8 cellular contexts compared by ENCODE assay signal in the genomic region with DNA sequence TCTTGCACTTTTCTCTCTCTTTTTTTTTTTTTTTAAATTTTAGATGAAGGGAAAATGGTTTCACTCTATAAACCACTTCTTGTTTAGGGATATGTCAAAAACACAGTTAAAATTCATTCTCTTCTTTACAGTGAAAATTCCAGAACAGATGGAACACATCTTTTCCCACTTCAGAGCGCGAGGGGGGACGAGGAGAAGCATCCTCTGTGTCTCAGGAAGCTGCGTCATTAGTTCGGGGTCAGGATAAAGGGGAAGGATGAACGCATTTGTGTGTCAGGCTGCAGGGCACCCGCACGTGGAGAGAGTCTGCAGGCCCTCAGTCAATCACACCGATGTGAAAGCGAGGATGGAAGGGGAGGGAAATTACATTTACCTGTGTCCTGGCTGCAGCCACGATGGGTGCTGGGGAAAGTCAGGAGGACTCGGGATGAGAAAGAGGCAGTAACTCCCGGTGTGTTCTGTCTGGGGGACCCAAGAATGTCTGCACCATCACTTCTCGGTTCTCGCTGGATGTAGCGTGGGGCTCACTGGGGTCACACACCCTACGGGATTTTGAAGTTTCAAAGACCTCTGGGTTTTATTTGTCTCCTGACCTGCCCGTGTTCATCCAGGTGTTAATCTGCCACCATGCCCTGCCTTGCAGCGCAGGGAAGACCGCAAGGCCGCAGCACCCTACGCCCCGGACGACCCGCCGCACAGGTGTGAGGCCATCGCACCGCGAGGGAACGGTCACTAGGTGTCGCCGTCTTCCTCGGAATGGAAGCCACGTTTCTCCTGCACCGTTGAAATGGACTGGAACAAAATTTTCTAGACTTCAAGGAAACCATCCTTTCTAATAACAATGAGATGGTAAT.
DNase-seq lines count a peak whose midpoint lies in the region; ATAC-seq and TF ChIP-seq lines count a peak whose summit lies in the region.

No MANE protein-coding gene starts in this region.

- peak; percentile 47 to 79 (median 67) for DNase-seq in CD4-positive, alpha-beta T cell
- DNase-seq in LHCN-M2 (ENCODE audit: low read depth) (peak; percentile 37), left lung (peak; percentile 61 to 91), NCI-H510A (lab: John Stamatoyannopoulos, UW) (no peak)
- peak; percentile 81 for DNase-seq in activated CD4-positive, CD25-positive, alpha-beta regulatory T cell treated with anti-CD3 and anti-CD28 coated beads, Interleukin-2, amount 50 U/mL, for 72 hours
- peak; percentile 56 to 65 for DNase-seq in central memory CD8-positive, alpha-beta T cell (ENCODE audit: low spot score in 2 of 2)
- DNase-seq in stimulated activated CD4-positive, alpha-beta T cell treated with anti-CD3 and anti-CD28 coated beads, TNF-alpha, amount 100 ng/mL, for 24 hours (ENCODE audit: low read depth in 3 of 3) = peak; percentile 56 to 75 (median 69)

- no peaks in the 10 kb centered on the region for H3K36me3 Mint-ChIP-seq in CD4-positive, alpha-beta T cell (ENCODE audit: low read depth)
- peaks cover 4% of the 10 kb centered on the region for H3K36me3 Mint-ChIP-seq in central memory CD8-positive, alpha-beta T cell (ENCODE audit: insufficient read depth)

- H3K4me1 ChIP-seq in left lung = peaks cover 0 to 12% of the 10 kb centered on the region in 2 donors

- peak; percentile 94 for TF ChIP-seq CTCF in CD4-positive, alpha-beta T cell (IDR thresholded peaks at IDR 0.05)
- TF ChIP-seq CTCF in left lung (IDR thresholded peaks at IDR 0.05) = peak; percentile 92 to 93

- H3K9me3 Mint-ChIP-seq in CD4-positive, alpha-beta T cell = no peaks in the 10 kb centered on the region
- H3K9me3 Mint-ChIP-seq in central memory CD8-positive, alpha-beta T cell = no peaks in the 10 kb centered on the region

- H3K27me3 Mint-ChIP-seq in CD4-positive, alpha-beta T cell = peaks cover 21% of the 10 kb centered on the region
- H3K27me3 Mint-ChIP-seq in central memory CD8-positive, alpha-beta T cell = peaks cover 12% of the 10 kb centered on the region

- no peaks in the 10 kb centered on the region for H3K36me3 ChIP-seq in left lung

- H3K4me3 ChIP-seq in left lung = no peak overlapping the region

- H3K4me3 Mint-ChIP-seq in CD4-positive, alpha-beta T cell = no peak overlapping the region
- H3K4me3 Mint-ChIP-seq in central memory CD8-positive, alpha-beta T cell = no peak overlapping the region

- peaks cover 8% of the 10 kb centered on the region for H3K27me3 ChIP-seq in CD4-positive, alpha-beta T cell (ENCODE audit: control insufficient read depth, insufficient read depth, low read length)
- H3K27me3 ChIP-seq in left lung = no peaks in the 10 kb centered on the region

- H3K27ac Mint-ChIP-seq in CD4-positive, alpha-beta T cell = no peak overlapping the region
- no peak overlapping the region for H3K27ac Mint-ChIP-seq in central memory CD8-positive, alpha-beta T cell (ENCODE audit: low read depth)

- ATAC-seq in CD4-positive, alpha-beta T cell (ENCODE audit: poor library complexity) = peak; percentile 81
- ATAC-seq in GM19455 (IDR thresholded peaks at IDR 0.05; ENCODE audit: unreplicated experiment) = peak; percentile 85
- peak; percentile 72 for ATAC-seq in central memory CD8-positive, alpha-beta T cell (replicated peaks; ENCODE audit: extremely low read depth, poor library complexity, severe bottlenecking)
- ATAC-seq in left lung = peak; percentile 93

- intact Hi-C loops in CD4-positive, alpha-beta T cell (cut with DNase I, micrococcal nuclease) = loop anchor here (1.0 kb wide), 2 partner anchors 1417 to 1528 kb away; no protein-coding TSS in a partner anchor
- intact Hi-C loops in left lung (cut with DNase I) = no loop called here

- H3K4me1 Mint-ChIP-seq in CD4-positive, alpha-beta T cell (ENCODE audit: low read depth) = peaks cover 5% of the 10 kb centered on the region
- peaks cover 8% of the 10 kb centered on the region for H3K4me1 Mint-ChIP-seq in central memory CD8-positive, alpha-beta T cell

- no peak overlapping the region for H3K27ac ChIP-seq in CD4-positive, alpha-beta T cell (ENCODE audit: low read depth, low read length)
- H3K27ac ChIP-seq in left lung = no peak overlapping the region

- H3K9me3 ChIP-seq in CD4-positive, alpha-beta T cell (ENCODE audit: control insufficient read depth, low read length) = no peaks in the 10 kb centered on the region
- no peaks in the 10 kb centered on the region for H3K9me3 ChIP-seq in left lung

- CTCF ChIA-PET in CD4-positive, alpha-beta T cell (lab: Charles Lee) = interaction anchor here (1.1 kb wide), 1 partner anchor 1418 kb away, joined by 3 read pairs; no protein-coding TSS in a partner anchor

- POLR2A ChIA-PET in CD4-positive, alpha-beta T cell (lab: Charles Lee) = interaction anchor here (1.5 kb wide), 1 partner anchor 546 kb away, joined by 5 read pairs; a partner anchor contains a TSS

Comparison
In these comparisons a context has a peak if more than half of its experiments do, and no peak if none do; other contexts are left out.
1. intact Hi-C loops: an anchor here in CD4-positive, alpha-beta T cell (1.0 kb wide); none called in left lung.